1 cellular context compared by ENCODE assay signal in the genomic region with DNA sequence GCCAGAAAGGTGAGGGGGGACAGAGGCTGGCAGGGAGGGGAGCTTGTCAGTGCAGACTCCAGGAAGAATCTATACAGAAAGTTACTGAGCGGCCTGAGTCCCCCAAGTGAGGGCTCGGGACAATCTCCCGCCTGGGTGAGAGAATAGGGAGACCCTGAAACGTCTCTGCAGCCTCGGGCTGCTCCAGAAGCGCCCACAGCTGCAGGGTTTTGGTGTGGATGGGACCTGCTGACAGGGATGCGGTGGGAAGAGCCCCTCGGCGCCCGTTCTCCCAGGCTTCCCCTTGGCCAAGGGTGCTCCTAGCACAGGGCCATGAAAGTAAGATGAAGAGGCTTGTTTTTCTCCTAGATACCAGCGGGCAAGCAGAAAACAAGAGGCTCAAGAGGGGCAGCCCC.
A peak's percentile ranks its signal among the peaks of the same experiment; 100 is the strongest.
TF ChIP-seq lines count a peak whose summit lies in the region.

No MANE protein-coding gene starts in this region.

TF ChIP-seq in HepG2, 621 proteins besides CTCF, POLR2A, EP300 and RAD21 (continued from another document):
- TF ChIP-seq MYNN (CRISPR knock-in tag; IDR thresholded peaks at IDR 0.05; ENCODE audit: low read depth) = 0 out of 2 replicates have a peak, but pooled peaks have one; percentile 2
- TF ChIP-seq, protein P1, sequence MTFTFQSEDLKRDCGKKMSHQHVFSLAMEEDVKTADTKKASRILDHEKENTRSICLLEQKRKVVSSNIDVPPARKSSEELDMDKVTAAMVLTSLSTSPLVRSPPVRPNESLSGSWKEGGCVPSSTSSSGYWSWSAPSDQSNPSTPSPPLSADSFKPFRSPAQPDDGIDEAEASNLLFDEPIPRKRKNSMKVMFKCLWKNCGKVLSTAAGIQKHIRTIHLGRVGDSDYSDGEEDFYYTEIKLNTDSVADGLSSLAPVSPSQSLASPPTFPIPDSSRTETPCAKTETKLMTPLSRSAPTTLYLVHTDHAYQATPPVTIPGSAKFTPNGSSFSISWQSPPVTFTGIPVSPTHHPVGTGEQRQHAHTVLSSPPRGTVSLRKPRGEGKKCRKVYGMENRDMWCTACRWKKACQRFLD (CRISPR knock-in tag; IDR thresholded peaks at IDR 0.05; ENCODE audit: borderline replicate concordance) = no peak
